In genomic region chr20:36050436-36051317, GRCh38 we compare ENCODE assay signal across 8 cellular contexts.
DNase-seq lines count a peak whose midpoint lies in the region; ATAC-seq and TF ChIP-seq lines count a peak whose summit lies in the region.

No MANE protein-coding gene starts in this region.

- peak overlapping the region; percentile 98 for H2AFZ ChIP-seq in PC-3 (ENCODE audit: low read length)

- H3K4me3 ChIP-seq in PC-3 (ENCODE audit: low read length): peak overlapping the region; percentile 93
- peak overlapping the region; percentile 46 to 96 for H3K4me3 ChIP-seq in muscle layer of colon (ENCODE audit: low read depth in 1 of 2, low read length in 2 of 2)

- H3K4me1 Mint-ChIP-seq in activated T-cell treated with anti-CD3 and anti-CD28 coated beads, Interleukin-2, amount 50 U/mL, for 24 hours (ENCODE audit: low read depth): peaks cover 40% of the 10 kb centered on the region

- CTCF ChIA-PET in PC-3 (lab: Charles Lee): no interaction called here

- H3K27ac Mint-ChIP-seq in activated T-cell treated with anti-CD3 and anti-CD28 coated beads, Interleukin-2, amount 50 U/mL, for 24 hours: peak overlapping the region; percentile 93

- H3K9ac ChIP-seq in PC-3 (ENCODE audit: low read length) (peak overlapping the region; percentile 100), muscle layer of colon (ENCODE audit: low read length) (peak overlapping the region; percentile 61)

- no peak for TF ChIP-seq CTCF in PC-3 (conservative IDR thresholded peaks at IDR 0.05; ENCODE audit: low read depth, low read length)

- BruUV-seq in PC-3 (replicated peaks; lab: Mats Ljungman, UMichigan): TSS peak; percentile 76

- H4K20me1 ChIP-seq in PC-3 (ENCODE audit: low read length): peaks cover 35% of the 10 kb centered on the region

- H3K36me3 Mint-ChIP-seq in activated T-cell treated with anti-CD3 and anti-CD28 coated beads, Interleukin-2, amount 50 U/mL, for 24 hours (ENCODE audit: low read depth): peaks cover 46% of the 10 kb centered on the region

- H3K79me2 ChIP-seq in PC-3 (ENCODE audit: low read length): peaks cover 57% of the 10 kb centered on the region

- H3K4me3 Mint-ChIP-seq in activated T-cell treated with anti-CD3 and anti-CD28 coated beads, Interleukin-2, amount 50 U/mL, for 24 hours: peak overlapping the region; percentile 95

- no peak for TF ChIP-seq RAD21 in Ishikawa (IDR thresholded peaks at IDR 0.05; ENCODE audit: low read depth)

- POLR2A ChIA-PET in PC-3 (lab: Charles Lee; ENCODE audit: unreplicated experiment): no interaction called here

- peaks cover 15% of the 10 kb centered on the region for H3K4me1 ChIP-seq in PC-3 (ENCODE audit: insufficient read depth, low read length)
- H3K4me1 ChIP-seq in muscle layer of colon (ENCODE audit: insufficient read depth, low read length): peaks cover 16% of the 10 kb centered on the region

- peak overlapping the region; percentile 93 for H3K4me2 ChIP-seq in PC-3 (ENCODE audit: low read length)

- H3K36me3 ChIP-seq in PC-3 (ENCODE audit: low read depth, low read length) (peaks cover 10% of the 10 kb centered on the region), muscle layer of colon (ENCODE audit: insufficient read depth, low read length) (no peaks in the 10 kb centered on the region)

- H3K9me2 ChIP-seq in PC-3 (replicated peaks; ENCODE audit: low read length): no peaks in the 10 kb centered on the region

- no peaks in the 10 kb centered on the region for H3K9me3 ChIP-seq in PC-3 (ENCODE audit: low read length)
- H3K9me3 ChIP-seq in muscle layer of colon (ENCODE audit: low read length): no peaks in the 10 kb centered on the region

- ATAC-seq in GM21529 (IDR thresholded peaks at IDR 0.05; ENCODE audit: unreplicated experiment) (peak; percentile 85), PC-3 (peak; percentile 95), esophagus mucosa (peak; percentile 96)

- peak; percentile 95 for DNase-seq in DMS 273 (lab: John Stamatoyannopoulos, UW; ENCODE audit: unreplicated experiment)
- peak; percentile 87 for DNase-seq in PC-3
- peak; percentile 96 for DNase-seq in activated T-cell treated with anti-CD3 and anti-CD28 coated beads, Interleukin-2, amount 50 U/mL, for 24 hours
- peak; percentile 96 for DNase-seq in stimulated activated CD8-positive, alpha-beta memory T cell treated with anti-CD3 and anti-CD28 coated beads, Interleukin-4, amount 100 ng/mL, for 48 hours

- no peaks in the 10 kb centered on the region for H3K27me3 Mint-ChIP-seq in activated T-cell treated with anti-CD3 and anti-CD28 coated beads, Interleukin-2, amount 50 U/mL, for 24 hours

- no peaks in the 10 kb centered on the region for H3K9me3 Mint-ChIP-seq in activated T-cell treated with anti-CD3 and anti-CD28 coated beads, Interleukin-2, amount 50 U/mL, for 24 hours

- peak overlapping the region; percentile 92 for H3K27ac ChIP-seq in PC-3 (ENCODE audit: low read length)
- H3K27ac ChIP-seq in muscle layer of colon (ENCODE audit: low read depth, low read length): peak overlapping the region; percentile 98

- TF ChIP-seq EP300 in Ishikawa (IDR thresholded peaks at IDR 0.05; ENCODE audit: borderline replicate concordance): peak; percentile 50; the same call in 1 of the 2 replicates

- no peaks in the 10 kb centered on the region for H3K27me3 ChIP-seq in PC-3 (ENCODE audit: low read length)
- H3K27me3 ChIP-seq in muscle layer of colon (ENCODE audit: control insufficient read depth in 1 of 2, insufficient read depth in 2 of 2, low read length in 2 of 2): no peaks in the 10 kb centered on the region

- no peaks in the 10 kb centered on the region for H3F3A ChIP-seq in PC-3 (ENCODE audit: low read length, unreplicated experiment)

- intact Hi-C loops in PC-3 (cut with micrococcal nuclease): loop anchor here (2.0 kb wide), 1 partner anchor 42 kb away; no protein-coding TSS in a partner anchor

TF ChIP-seq in Ishikawa, 13 proteins besides CTCF, POLR2A, EP300 and RAD21:
- TF ChIP-seq YY1 (IDR thresholded peaks at IDR 0.05; ENCODE audit: low read depth) (peak; percentile 86), ZBTB7A (IDR thresholded peaks at IDR 0.05; ENCODE audit: low read depth) (peak; percentile 81), EGR1 (IDR thresholded peaks at IDR 0.05) (no peak), TAF1 (IDR thresholded peaks at IDR 0.05; ENCODE audit: low read depth) (peak; percentile 98), CREB1 (IDR thresholded peaks at IDR 0.05; ENCODE audit: low read depth) (no peak), CEBPB (IDR thresholded peaks at IDR 0.05) (no peak), NFIC (IDR thresholded peaks at IDR 0.05) (peak; percentile 62; the same call in 1 of the 2 replicates), TEAD4 (IDR thresholded peaks at IDR 0.05) (peak; percentile 54; the same call in 1 of the 2 replicates), REST (IDR thresholded peaks at IDR 0.05; ENCODE audit: low read depth) (peak; percentile 30; the same call in 1 of the 2 replicates), TCF12 (IDR thresholded peaks at IDR 0.05; ENCODE audit: low read depth) (peak; percentile 82), FOXM1 (IDR thresholded peaks at IDR 0.05; ENCODE audit: borderline replicate concordance, low read depth) (no peak), MAX (IDR thresholded peaks at IDR 0.05) (peak; percentile 43; the same call in 1 of the 2 replicates), USF1 (IDR thresholded peaks at IDR 0.05) (peak; percentile 94)

Comparison
In these comparisons a context has a peak if more than half of its experiments do, and no peak if none do; other contexts are left out.
1. Peak in every context shown above with its lines: DNase-seq, ATAC-seq, H3K4me3 ChIP-seq and H3K27ac ChIP-seq.